24 cellular contexts compared by ENCODE assay signal in the genomic region with DNA sequence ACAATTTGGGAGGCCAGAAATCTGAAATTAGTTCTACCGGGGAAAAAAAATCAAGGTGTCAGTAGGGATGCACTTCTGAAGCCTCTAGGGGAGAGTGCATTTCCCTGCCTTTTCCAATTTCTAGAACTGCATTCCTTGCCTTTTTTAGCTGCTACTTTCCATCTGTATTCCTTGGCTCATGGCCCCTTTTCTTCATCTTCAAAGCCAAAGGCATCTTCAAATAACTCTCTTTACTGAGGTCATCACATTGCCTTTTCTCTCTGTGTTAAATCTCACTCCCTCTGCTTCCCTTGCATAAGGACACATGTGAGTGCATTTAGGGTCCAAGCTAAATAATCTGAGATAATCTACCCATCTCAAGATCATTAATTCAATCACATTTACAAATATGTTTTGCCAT.
A peak's percentile ranks its signal among the peaks of the same experiment; 100 is the strongest.
DNase-seq lines count a peak whose midpoint lies in the region; ATAC-seq, FAIRE-seq and TF ChIP-seq lines count a peak whose summit lies in the region.
"Had no signal": no experiment of that assay in that cellular context is flagged by ENCODE, and none has a peak within 500 bp of the region (broad histone marks: within the 10 kb centered on the region; RNA-seq: fewer than 3 reads in every experiment).

No MANE protein-coding gene starts in this region.

- no peak overlapping the region for H3K27ac Mint-ChIP-seq in astrocyte (ENCODE audit: unreplicated experiment)
- H3K27ac Mint-ChIP-seq: CD4-positive, CD25-positive, alpha-beta regulatory T cell; H9 had no signal

- H3K4me3 ChIP-seq in astrocyte (ENCODE audit: insufficient read depth, low read depth, low read length) = no peak overlapping the region
- no peak overlapping the region for H3K4me3 ChIP-seq in rectal smooth muscle tissue (ENCODE audit: low read length)
- H3K4me3 ChIP-seq: GM12878, K562, PC-9 had no signal

- no peaks in the 10 kb centered on the region for H3K36me3 Mint-ChIP-seq in astrocyte (ENCODE audit: low read depth, unreplicated experiment)
- H3K36me3 Mint-ChIP-seq: CD4-positive, CD25-positive, alpha-beta regulatory T cell had no signal

- H3K9me3 Mint-ChIP-seq in astrocyte (ENCODE audit: unreplicated experiment) = peaks cover 4% of the 10 kb centered on the region
- H3K9me3 Mint-ChIP-seq: CD4-positive, CD25-positive, alpha-beta regulatory T cell; H9 had no signal

- H3K9me3 ChIP-seq in astrocyte (ENCODE audit: insufficient read depth, low read depth, low read length) = no peaks in the 10 kb centered on the region

- no peak overlapping the region for H3K4me3 Mint-ChIP-seq in astrocyte (ENCODE audit: unreplicated experiment)
- H3K4me3 Mint-ChIP-seq: CD4-positive, CD25-positive, alpha-beta regulatory T cell; H9 had no signal

- peak; percentile 43 for FAIRE-seq in astrocyte (lab: Jason Lieb, UNC)
- FAIRE-seq: A204.1, GM12878, K562 had no signal

- no peak overlapping the region for H3K4me2 ChIP-seq in astrocyte (ENCODE audit: low read length)
- H3K4me2 ChIP-seq: PC-9 had no signal

- H3K4me1 ChIP-seq in astrocyte (ENCODE audit: insufficient read depth, low read length) (no peaks in the 10 kb centered on the region), rectal smooth muscle tissue (ENCODE audit: control insufficient read depth, insufficient read depth, low read length) (peaks cover 10% of the 10 kb centered on the region)

- H3K27me3 ChIP-seq in astrocyte (ENCODE audit: insufficient read depth, low read length) (peaks cover 2% of the 10 kb centered on the region), rectal smooth muscle tissue (ENCODE audit: control insufficient read depth, insufficient read depth, low read length) (no peaks in the 10 kb centered on the region)

- H2AFZ ChIP-seq in astrocyte (ENCODE audit: low read depth, low read length) = no peak overlapping the region
- H2AFZ ChIP-seq: PC-9 had no signal

- DNase-seq in AG20443 (ENCODE audit: low spot score) (peak; percentile 32), astrocyte (ENCODE audit: low read depth) (peak; percentile 53), fibroblast of peridontal ligament (ENCODE audit: extremely low read depth) (peak; percentile 50), activated gamma-delta T cell (lab: John Stamatoyannopoulos, UW) (no peak), hippocampal formation (lab: John Stamatoyannopoulos, UW) (no peak)
- DNase-seq: CD4-positive, CD25-positive, alpha-beta regulatory T cell; DMS 273 treated with DMSO at 0.1 percent for 48 hours; DMS79 treated with DMSO at 0.1 percent for 48 hours; H9; MM.1S; NCI-H1048; NCI-H1436; NCI-H1930; NCI-H2227 treated with DMSO at 0.1 percent for 48 hours; NCI-H510A treated with DMSO at 0.1 percent for 48 hours; NCI-H748 treated with DMSO at 0.1 percent for 48 hours; PC-9; RPMI8226; SHP77 had no signal

- H3K79me2 ChIP-seq in astrocyte (ENCODE audit: insufficient read depth, low read length) = no peaks in the 10 kb centered on the region

- no peak overlapping the region for H3K9ac ChIP-seq in astrocyte (ENCODE audit: low read length)
- H3K9ac ChIP-seq in rectal smooth muscle tissue (ENCODE audit: low read length) = no peak overlapping the region

- TF ChIP-seq CTCF in astrocyte (IDR thresholded peaks at IDR 0.05; ENCODE audit: insufficient read depth, low read depth, low read length) = no peak

- H3K36me3 ChIP-seq in astrocyte (ENCODE audit: insufficient read depth, low read length) (no peaks in the 10 kb centered on the region), rectal smooth muscle tissue (ENCODE audit: control insufficient read depth, insufficient read depth, low read length) (no peaks in the 10 kb centered on the region)

- H3K27me3 Mint-ChIP-seq in astrocyte (ENCODE audit: low read depth, unreplicated experiment) = peaks cover 2% of the 10 kb centered on the region

- H3K27ac ChIP-seq in astrocyte (ENCODE audit: low read depth, low read length) (no peak overlapping the region), rectal smooth muscle tissue (ENCODE audit: low read depth, low read length) (peak overlapping the region; percentile 70)
- H3K27ac ChIP-seq: PC-9 had no signal

- no peaks in the 10 kb centered on the region for H3K4me1 Mint-ChIP-seq in astrocyte (ENCODE audit: low read depth, unreplicated experiment)
- H3K4me1 Mint-ChIP-seq: CD4-positive, CD25-positive, alpha-beta regulatory T cell had no signal

- no peak for ATAC-seq in HG02970 (IDR thresholded peaks at IDR 0.05; ENCODE audit: low FRiP score, unreplicated experiment)
- ATAC-seq: GM12878, K562 had no signal

- no peaks in the 10 kb centered on the region for H4K20me1 ChIP-seq in astrocyte (ENCODE audit: insufficient read depth, low read length)

Comparison
In these comparisons a context has a peak if more than half of its experiments do, and no peak if none do; other contexts are left out.
1. DNase-seq: peak in AG20443 (single experiment), astrocyte (single experiment) and fibroblast of peridontal ligament (single experiment); none in activated gamma-delta T cell (single experiment) and hippocampal formation (0 of 2).